22 cellular contexts compared by ENCODE assay signal in the genomic region with DNA sequence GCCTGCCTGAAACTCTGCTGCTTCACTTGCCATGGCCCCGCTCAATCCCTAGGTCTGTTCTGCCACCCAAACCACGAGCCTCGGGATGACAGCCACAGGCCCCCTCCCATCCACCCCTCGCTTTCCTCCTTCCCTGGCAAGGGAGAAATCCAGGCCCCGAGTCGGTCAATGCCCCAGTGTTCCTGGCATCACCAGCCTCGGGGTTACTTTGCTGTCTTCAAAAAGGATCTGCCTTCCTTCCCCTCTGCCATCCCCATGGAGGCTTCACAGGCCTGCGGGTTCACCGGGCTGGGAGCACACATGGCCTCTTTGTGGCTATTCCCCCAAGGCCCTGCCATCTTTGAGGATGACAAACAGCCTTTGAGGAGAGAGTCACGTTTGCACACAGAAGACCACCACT. TPM values are rescaled to one million over a fixed set of nuclear protein-coding genes. Genes with fewer than 3 reads are reported as not detected.
DNase-seq lines count a peak whose midpoint lies in the region; ATAC-seq and TF ChIP-seq lines count a peak whose summit lies in the region.
"Had no signal": no experiment of that assay in that cellular context is flagged by ENCODE, and none has a peak within 500 bp of the region (broad histone marks: within the 10 kb centered on the region; RNA-seq: fewer than 3 reads in every experiment).

No MANE protein-coding gene starts in this region.

- H3K27me3 ChIP-seq in neuronal stem cell (ENCODE audit: control insufficient read depth in 3 of 3, insufficient read depth in 3 of 3, low read depth in 1 of 3, low read length in 3 of 3): peaks cover 0 to 55% (median 0%) of the 10 kb centered on the region in 3 experiments
- H3K27me3 ChIP-seq in BE2C: no peaks in the 10 kb centered on the region
- H3K27me3 ChIP-seq: BLaER1 treated with 17β-estradiol and CSF1 and Interleukin-3, amounts not matched to agents 10 nM and 100 nM had no signal

- H3K4me2 ChIP-seq in neuronal stem cell (ENCODE audit: insufficient read depth, low read length, poor library complexity, severe bottlenecking): no peak overlapping the region
- H3K4me2 ChIP-seq: BLaER1 treated with 17β-estradiol and CSF1 and Interleukin-3, amounts not matched to agents 10 nM and 100 nM had no signal

- no peak overlapping the region for H2AFZ ChIP-seq in neuronal stem cell (ENCODE audit: low read length)

- H3K36me3 ChIP-seq in neuronal stem cell (replicated peaks in 1 of 2; ENCODE audit: control insufficient read depth in 2 of 2, insufficient read depth in 2 of 2, low read length in 2 of 2) (no peaks in the 10 kb centered on the region), BE2C (no peaks in the 10 kb centered on the region)
- H3K36me3 ChIP-seq: BLaER1 treated with 17β-estradiol and CSF1 and Interleukin-3, amounts not matched to agents 10 nM and 100 nM had no signal

- WGBS in neuronal stem cell (ENCODE audit: extremely low coverage in 2 of 2, insufficient read length in 2 of 2, insufficient replicate concordance in 1 of 2), 2 donors: no CpG with 5 or more reads among the region's 10 CpGs

- in situ Hi-C loops in SK-MEL-5 (cut with HindIII; ENCODE audit: low pct_unique_long_range_greater_than_20kb, low sequenced_read_pairs): no loop called here

- no peak overlapping the region for H3K14ac ChIP-seq in neuronal stem cell (ENCODE audit: low read length)

- ATAC-seq in GM18870 (IDR thresholded peaks at IDR 0.05; ENCODE audit: unreplicated experiment): no peak
- ATAC-seq: CD8-positive, alpha-beta T cell; GM12878 had no signal

- H3K23ac ChIP-seq in neuronal stem cell (ENCODE audit: low read depth, low read length, poor library complexity): no peak overlapping the region

- TF ChIP-seq CTCF in BE2C (IDR thresholded peaks at IDR 0.05; ENCODE audit: low read depth, low read length): no peak

- H2BK15ac ChIP-seq in neuronal stem cell (ENCODE audit: low read length): no peak overlapping the region

- no peak overlapping the region for H3K4me3 ChIP-seq in neuronal stem cell (ENCODE audit: low read length in 2 of 2)
- no peak overlapping the region for H3K4me3 ChIP-seq in BE2C (ENCODE audit: low read depth, low read length)
- H3K4me3 ChIP-seq: BLaER1 treated with 17β-estradiol and CSF1 and Interleukin-3, amounts not matched to agents 10 nM and 100 nM; GM12878 had no signal

- H2BK120ac ChIP-seq in neuronal stem cell (ENCODE audit: low read depth, low read length): no peak overlapping the region

- H3K4me1 ChIP-seq in neuronal stem cell (ENCODE audit: control insufficient read depth in 2 of 2, insufficient read depth in 1 of 2, low read depth in 1 of 2, low read length in 2 of 2) (peaks cover 0 to 15% of the 10 kb centered on the region in 2 donors), BE2C (no peaks in the 10 kb centered on the region)

- no peaks in the 10 kb centered on the region for H3K9me3 ChIP-seq in neuronal stem cell (replicated peaks in 1 of 2; ENCODE audit: control insufficient read depth in 2 of 2, insufficient read depth in 1 of 2, low read depth in 1 of 2, low read length in 2 of 2)
- H3K9me3 ChIP-seq in BE2C: no peaks in the 10 kb centered on the region
- H3K9me3 ChIP-seq: BLaER1 treated with 17β-estradiol and CSF1 and Interleukin-3, amounts not matched to agents 10 nM and 100 nM had no signal

- no peak overlapping the region for H3K9ac ChIP-seq in neuronal stem cell (ENCODE audit: low read depth, low read length, poor library complexity)
- H3K9ac ChIP-seq: BLaER1 treated with 17β-estradiol and CSF1 and Interleukin-3, amounts not matched to agents 10 nM and 100 nM had no signal

- H3K4ac ChIP-seq in neuronal stem cell (ENCODE audit: low read length): no peak overlapping the region

- H2BK12ac ChIP-seq in neuronal stem cell (ENCODE audit: low read length): no peak overlapping the region

- peak overlapping the region; percentile 66 for H3K18ac ChIP-seq in neuronal stem cell (ENCODE audit: low read length)

- H3K27ac ChIP-seq in neuronal stem cell (replicated peaks; ENCODE audit: low read length): no peak overlapping the region
- H3K27ac ChIP-seq: BLaER1 treated with 17β-estradiol and CSF1 and Interleukin-3, amounts not matched to agents 10 nM and 100 nM; C4-2B had no signal

- no peak overlapping the region for H2BK5ac ChIP-seq in neuronal stem cell (ENCODE audit: low read length)

- H4K8ac ChIP-seq in neuronal stem cell (ENCODE audit: low read depth, low read length): no peak overlapping the region

- no peak overlapping the region for H4K91ac ChIP-seq in neuronal stem cell (ENCODE audit: low read depth, low read length, poor library complexity)

- DNase-seq in SK-MEL-5 (ENCODE audit: low read depth, low spot score) (peak; percentile 11), foreskin melanocyte (peak; percentile 14), neuronal stem cell (ENCODE audit: low spot score) (no peak), COLO668 (lab: John Stamatoyannopoulos, UW; ENCODE audit: unreplicated experiment) (no peak), BE2C (no peak)
- DNase-seq: 8988T; ACHN; CD4-positive, alpha-beta T cell; CD8-positive, alpha-beta T cell; COR-L47; DMS 273 treated with DMSO at 0.1 percent for 48 hours; DMS153; DMS53; DMS79; DND-41; EL; GDM1 had no signal

- H3K79me1 ChIP-seq in neuronal stem cell (ENCODE audit: low read depth, low read length): no peaks in the 10 kb centered on the region

- H2AK5ac ChIP-seq in neuronal stem cell (ENCODE audit: low read depth, low read length): no peak overlapping the region

RNA-seq across cellular contexts. Expression of gene ALX4, which starts 38.8 kb away (rescaled TPM):
- total RNA-seq in SK-MEL-5 (2014; rRNA removed; shearing (Covaris generic)): 0.08 TPM in 1 of 2 replicates, not detected in the other
- 0.07 and 0.22 TPM in 2 replicates for polyA plus RNA-seq in SK-MEL-5 (2015; cell fraction: cytosol; rRNA removed)
- not detected in 2 replicates for polyA plus RNA-seq in SK-MEL-5 (2015; cell fraction: nucleus; rRNA removed)
- not detected for polyA plus RNA-seq in neuronal stem cell (2013, experiment 1 of 2)
- 0.01 TPM for polyA plus RNA-seq in neuronal stem cell (2013, experiment 2 of 2)
- 0.08 TPM for polyA plus RNA-seq in BE2C (2012; ENCODE audit: insufficient read depth, insufficient read length, low read depth)
- total RNA-seq: CD4-positive, alpha-beta T cell; CD8-positive, alpha-beta T cell; GM12878 had no signal
- polyA plus RNA-seq: AG04450, GM12878 had no signal

Comparison
In these comparisons a context has a peak if more than half of its experiments do, and no peak if none do; other contexts are left out.
1. DNase-seq: peak in SK-MEL-5 (single experiment) and foreskin melanocyte (single experiment); none in neuronal stem cell (single experiment), COLO668 (single experiment) and BE2C (single experiment).